In genomic region chr11:1762537-1763302, GRCh38 we compare ENCODE assay signal across 8 cellular contexts. TPM values are rescaled to one million over a fixed set of nuclear protein-coding genes. Genes with fewer than 3 reads are reported as not detected.
A peak's percentile ranks its signal among the peaks of the same experiment; 100 is the strongest.
DNase-seq lines count a peak whose midpoint lies in the region; ATAC-seq, FAIRE-seq and TF ChIP-seq lines count a peak whose summit lies in the region.

No MANE protein-coding gene starts in this region.

- DNase-seq in BE2C (no peak), HuH-7 (ENCODE audit: low spot score) (peak; percentile 82), hepatocyte (ENCODE audit: low spot score) (peak; percentile 71), small intestine (peak; percentile 97)

- H3K27ac ChIP-seq in hepatocyte, result peak overlapping the region; percentile 72
- H3K27ac ChIP-seq in small intestine (ENCODE audit: low read depth in 1 of 2, low read length in 1 of 2), result peak overlapping the region; percentile 93 to 96

- H3K27me3 ChIP-seq in BE2C (no peaks in the 10 kb centered on the region), hepatocyte (no peaks in the 10 kb centered on the region), small intestine (ENCODE audit: control insufficient read depth in 2 of 2, insufficient read depth in 2 of 2, low read length in 2 of 2) (no peaks in the 10 kb centered on the region)

- peak overlapping the region; percentile 100 for H3K4me2 ChIP-seq in hepatocyte

- peak overlapping the region; percentile 75 for H3K4me3 Mint-ChIP-seq in activated naive CD8-positive, alpha-beta T cell

- peak overlapping the region; percentile 64 for H3K27ac Mint-ChIP-seq in activated naive CD8-positive, alpha-beta T cell

- no peak for TF ChIP-seq CTCF in BE2C (IDR thresholded peaks at IDR 0.05; ENCODE audit: low read depth, low read length)
- no peak for TF ChIP-seq CTCF in hepatocyte (IDR thresholded peaks at IDR 0.05; ENCODE audit: poor library complexity)

- no peaks in the 10 kb centered on the region for H3K4me1 ChIP-seq in BE2C
- peaks cover 12% of the 10 kb centered on the region for H3K4me1 ChIP-seq in hepatocyte (ENCODE audit: insufficient read depth)
- peaks cover 3 to 19% of the 10 kb centered on the region in 2 donors for H3K4me1 ChIP-seq in small intestine (ENCODE audit: control insufficient read depth in 2 of 2, insufficient read depth in 1 of 2, low read depth in 1 of 2, low read length in 1 of 2)

- no peaks in the 10 kb centered on the region for H3K9me2 ChIP-seq in hepatocyte (replicated peaks; ENCODE audit: insufficient read depth)

- no peaks in the 10 kb centered on the region for H3K9me3 Mint-ChIP-seq in activated naive CD8-positive, alpha-beta T cell (ENCODE audit: low read depth)

- 61% methylated on average over 14 of the region's 16 CpGs for WGBS in hepatocyte (ENCODE audit: low lambda C conversion rate, missing lambda C conversion rate)
- 11 to 32% (median 15%) methylated on average over 16 of the region's 16 CpGs for WGBS in small intestine, 3 donors

- H3K9me3 ChIP-seq in BE2C (no peaks in the 10 kb centered on the region), hepatocyte (ENCODE audit: low read depth) (no peaks in the 10 kb centered on the region), small intestine (ENCODE audit: control insufficient read depth, low read depth) (no peaks in the 10 kb centered on the region)

- no peaks in the 10 kb centered on the region for H3K27me3 Mint-ChIP-seq in activated naive CD8-positive, alpha-beta T cell

- ATAC-seq in GM21717 (IDR thresholded peaks at IDR 0.05; ENCODE audit: unreplicated experiment), result no peak
- ATAC-seq in GM21390 (IDR thresholded peaks at IDR 0.05; ENCODE audit: unreplicated experiment), result no peak
- ATAC-seq in HG03135 (IDR thresholded peaks at IDR 0.05; ENCODE audit: unreplicated experiment), result no peak

- no peaks in the 10 kb centered on the region for H3K36me3 ChIP-seq in BE2C
- no peaks in the 10 kb centered on the region for H3K36me3 ChIP-seq in hepatocyte (replicated peaks; ENCODE audit: insufficient read depth, low read depth)
- peaks cover 0 to 19% of the 10 kb centered on the region in 2 donors for H3K36me3 ChIP-seq in small intestine (ENCODE audit: control insufficient read depth in 2 of 2, insufficient read depth in 2 of 2, low read length in 2 of 2)

- no peak overlapping the region for H2AFZ ChIP-seq in hepatocyte

- H4K20me1 ChIP-seq in hepatocyte (ENCODE audit: insufficient read depth, poor library complexity, severe bottlenecking), result peaks cover 6% of the 10 kb centered on the region

- H3K4me3 ChIP-seq in BE2C (ENCODE audit: low read depth, low read length) (peak overlapping the region; percentile 64), hepatocyte (peak overlapping the region; percentile 99), small intestine (ENCODE audit: low read depth in 1 of 2, low read length in 2 of 2) (peak overlapping the region; percentile 82 to 94)

- no peak for FAIRE-seq in small intestine (lab: Jason Lieb, UNC)

- no peaks in the 10 kb centered on the region for H3K36me3 Mint-ChIP-seq in activated naive CD8-positive, alpha-beta T cell

- peaks cover 43% of the 10 kb centered on the region for H3K4me1 Mint-ChIP-seq in activated naive CD8-positive, alpha-beta T cell (ENCODE audit: low read depth)

- H3K79me2 ChIP-seq in hepatocyte, result peaks cover 24% of the 10 kb centered on the region

RNA-seq across cellular contexts. Expression of gene CTSD, which starts 1.0 kb away (rescaled TPM):
- polyA plus RNA-seq in BE2C (2012; ENCODE audit: insufficient read depth, insufficient read length, low read depth), result 193 TPM
- total RNA-seq in hepatocyte, result 507 and 562 TPM in 2 replicates
- polyA plus RNA-seq in hepatocyte (1,181 and 1,283 TPM in 2 replicates), small intestine (100 to 1,000 TPM; 537 to 799 (median 563) TPM)

RNA-seq across cellular contexts. Expression of gene IFITM10, which starts 12.3 kb away (rescaled TPM):
- not detected for polyA plus RNA-seq in BE2C (2012; ENCODE audit: insufficient read depth, insufficient read length, low read depth)
- total RNA-seq in hepatocyte, result 1.1 and 1.4 TPM in 2 replicates
- polyA plus RNA-seq in hepatocyte (0.89 and 1.9 TPM in 2 replicates), small intestine (under 1 TPM in 2 of 3 donors, not detected in 1; 0.43 to 0.54 TPM)
